ENCODE assay signal across 9 cellular contexts in the genomic region with DNA sequence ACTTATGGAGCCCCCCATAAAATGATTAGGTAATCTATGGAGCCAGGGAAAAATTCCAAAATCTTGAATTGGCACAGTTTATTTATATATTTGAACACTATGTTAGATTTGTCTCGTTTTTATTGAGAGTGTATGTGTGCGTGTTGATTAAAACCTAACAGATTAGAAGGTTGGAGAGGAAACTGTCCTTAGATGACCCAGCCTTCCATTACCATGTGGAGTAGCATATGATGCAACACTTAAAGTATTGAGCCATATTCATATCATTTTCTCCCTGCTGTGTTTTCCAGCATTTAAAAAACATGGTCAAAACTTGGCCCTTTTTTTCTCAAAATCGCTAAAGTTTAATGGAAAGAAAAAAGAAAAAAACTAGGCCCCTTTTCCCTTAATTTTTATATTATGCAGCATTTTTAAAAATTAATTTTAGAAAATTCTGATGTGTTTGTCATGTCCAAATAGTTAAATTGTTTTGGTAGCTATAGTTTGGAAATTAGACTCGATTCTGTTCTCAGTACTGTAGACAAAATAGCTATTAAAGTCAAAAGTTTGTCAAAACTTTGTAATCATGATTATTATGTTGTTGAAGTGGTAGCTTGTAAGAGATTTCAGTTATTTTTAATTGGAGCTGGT. TPM values are rescaled to one million over a fixed set of nuclear protein-coding genes. Genes with fewer than 3 reads are reported as not detected.
A peak's percentile ranks its signal among the peaks of the same experiment; 100 is the strongest.
DNase-seq lines count a peak whose midpoint lies in the region; ATAC-seq and TF ChIP-seq lines count a peak whose summit lies in the region.
"Had no signal": no experiment of that assay in that cellular context is flagged by ENCODE, and none has a peak within 500 bp of the region (broad histone marks: within the 10 kb centered on the region; RNA-seq: fewer than 3 reads in every experiment).

No MANE protein-coding gene starts in this region.

- POLR2A ChIA-PET in activated CD4-positive, alpha-beta T cell treated with anti-CD3 and anti-CD28 coated beads, Interleukin-2, amount 10 ng/mL, durations not matched to agents 7 days and 5 days (lab: Charles Lee) = no interaction called here

- CTCF ChIA-PET in activated CD4-positive, alpha-beta T cell treated with anti-CD3 and anti-CD28 coated beads, Interleukin-2, amount 10 ng/mL, durations not matched to agents 7 days and 5 days (lab: Charles Lee) = interaction anchor here (1.8 to 3.8 kb wide), 2 partner anchors 14 to 20 kb away, joined by 5 to 16 read pairs; no protein-coding TSS in a partner anchor

- no peak overlapping the region for H3K27ac Mint-ChIP-seq in activated CD4-positive, alpha-beta T cell treated with anti-CD3 and anti-CD28 coated beads, Interleukin-2, amount 10 ng/mL, durations not matched to agents 7 days and 5 days

- H3K36me3 Mint-ChIP-seq in activated CD4-positive, alpha-beta T cell treated with anti-CD3 and anti-CD28 coated beads, Interleukin-2, amount 10 ng/mL, durations not matched to agents 7 days and 5 days (ENCODE audit: low read depth) = peaks cover 5% of the 10 kb centered on the region

- no peaks in the 10 kb centered on the region for H3K27me3 ChIP-seq in right cardiac atrium (ENCODE audit: control insufficient read depth, insufficient read depth)
- H3K27me3 ChIP-seq: adrenal gland had no signal

- H3K9me3 ChIP-seq in right cardiac atrium (ENCODE audit: control insufficient read depth, low read length) = no peaks in the 10 kb centered on the region
- H3K9me3 ChIP-seq: adrenal gland had no signal

- peaks cover 2% of the 10 kb centered on the region for H3K9me3 Mint-ChIP-seq in activated CD4-positive, alpha-beta T cell treated with anti-CD3 and anti-CD28 coated beads, Interleukin-2, amount 10 ng/mL, durations not matched to agents 7 days and 5 days

- WGBS in right cardiac atrium = 31% methylated on average over 4 of the region's 4 CpGs

- no peak overlapping the region for H3K4me3 Mint-ChIP-seq in activated CD4-positive, alpha-beta T cell treated with anti-CD3 and anti-CD28 coated beads, Interleukin-2, amount 10 ng/mL, durations not matched to agents 7 days and 5 days

- DNase-seq in AG09319 (ENCODE audit: extremely low read depth, low read depth) (peak; percentile 37), SKM-1 (lab: John Stamatoyannopoulos, UW; ENCODE audit: unreplicated experiment) (peak; percentile 64), right cardiac atrium (no peak), DMS79 treated with DMSO at 0.1 percent for 48 hours (lab: John Stamatoyannopoulos, UW) (no peak), T1000 (lab: John Stamatoyannopoulos, UW) (no peak)
- no peak for DNase-seq in activated CD4-positive, alpha-beta T cell treated with anti-CD3 and anti-CD28 coated beads, Interleukin-2, amount 10 ng/mL, durations not matched to agents 7 days and 5 days

- peaks cover 32% of the 10 kb centered on the region for H3K4me1 Mint-ChIP-seq in activated CD4-positive, alpha-beta T cell treated with anti-CD3 and anti-CD28 coated beads, Interleukin-2, amount 10 ng/mL, durations not matched to agents 7 days and 5 days

- H3K27ac ChIP-seq in right cardiac atrium (ENCODE audit: low read length) = no peak overlapping the region

- peaks cover 7% of the 10 kb centered on the region for H3K4me1 ChIP-seq in right cardiac atrium (ENCODE audit: control insufficient read depth, insufficient read depth, low read length)

- ATAC-seq in right cardiac atrium = peak; percentile 40 to 58
- ATAC-seq in GM19463 (IDR thresholded peaks at IDR 0.05; ENCODE audit: unreplicated experiment) = no peak

- peak overlapping the region; percentile 90 for H3K4me3 ChIP-seq in GM08714 (ENCODE audit: low read length)
- H3K4me3 ChIP-seq in right cardiac atrium (ENCODE audit: low read length) = no peak overlapping the region

- intact Hi-C loops in right cardiac atrium (cut with DNase I) = no loop called here

- TF ChIP-seq CTCF in AG09319 (IDR thresholded peaks at IDR 0.05; ENCODE audit: low read depth, low read length) = no peak

- peaks cover 13% of the 10 kb centered on the region for H3K27me3 Mint-ChIP-seq in activated CD4-positive, alpha-beta T cell treated with anti-CD3 and anti-CD28 coated beads, Interleukin-2, amount 10 ng/mL, durations not matched to agents 7 days and 5 days

RNA-seq across cellular contexts. Expression of a gene that starts 2.3 kb away (rescaled TPM):
- 1 to 10 TPM; 5.0 to 8.2 (median 7.2) TPM for total RNA-seq in right cardiac atrium
- polyA plus RNA-seq in right cardiac atrium = 3.6 TPM
- 10 to 100 TPM; 31.8 to 41.0 TPM for total RNA-seq in activated CD4-positive, alpha-beta T cell treated with anti-CD3 and anti-CD28 coated beads, Interleukin-2, amount 10 ng/mL, durations not matched to agents 7 days and 5 days

Comparison
In these comparisons a context has a peak if more than half of its experiments do, and no peak if none do; other contexts are left out.
1. DNase-seq: peak in AG09319 (single experiment) and SKM-1 (single experiment); none in right cardiac atrium (0 of 3), DMS79 treated with DMSO at 0.1 percent for 48 hours (single experiment), T1000 (single experiment) and activated CD4-positive, alpha-beta T cell treated with anti-CD3 and anti-CD28 coated beads, Interleukin-2, amount 10 ng/mL, durations not matched to agents 7 days and 5 days (single experiment).